In the genomic region with DNA sequence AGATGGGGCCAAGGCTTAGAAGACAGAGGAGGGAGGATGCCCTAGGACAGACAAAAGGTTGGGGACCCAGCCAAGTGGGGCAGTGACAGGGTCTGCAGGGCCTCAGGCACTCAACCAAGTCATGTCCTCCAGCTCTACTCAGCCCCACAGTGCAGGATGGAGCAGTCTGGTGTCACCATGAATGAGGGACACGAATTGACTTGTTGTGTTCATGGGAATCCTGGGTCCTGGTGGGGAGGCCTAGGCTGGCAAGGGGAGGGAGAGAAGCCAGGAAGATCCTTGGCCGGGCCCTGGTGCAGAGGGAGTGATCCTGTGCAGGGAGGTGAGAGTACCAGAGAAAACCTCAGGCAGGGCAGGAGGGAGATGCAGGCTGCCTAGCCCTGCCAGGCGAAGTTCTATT, we compare ENCODE assay signal across 30 cellular contexts. TPM values are rescaled to one million over a fixed set of nuclear protein-coding genes. Genes with fewer than 3 reads are reported as not detected.
"Had no signal": no experiment of that assay in that cellular context is flagged by ENCODE, and none has a peak within 500 bp of the region (broad histone marks: within the 10 kb centered on the region; RNA-seq: fewer than 3 reads in every experiment).

No MANE protein-coding gene starts in this region.

- H3K27ac ChIP-seq: ascending aorta, brain microvascular endothelial cell, esophagus muscularis mucosa, left ventricle myocardium inferior, pancreas, psoas muscle, SK-N-MC, suprapubic skin, transverse colon, uterus had no signal

- H3K9me3 ChIP-seq: adrenal gland, ascending aorta, esophagus muscularis mucosa, left ventricle myocardium inferior, mucosa of descending colon, pancreas, psoas muscle, suprapubic skin, transverse colon, uterus had no signal

- H3K9me3 Mint-ChIP-seq: activated CD4-positive, alpha-beta memory T cell treated with anti-CD3 and anti-CD28 coated beads for 36 hours; activated CD4-positive, alpha-beta T cell treated with anti-CD3 and anti-CD28 coated beads, Interleukin-2, amount 10 ng/mL, durations not matched to agents 24 days and 14 days; activated T-cell treated with anti-CD3 and anti-CD28 coated beads, Interleukin-2, amount 50 U/mL, for 24 hours; endodermal cell; nephron progenitor cell; T-helper 1 cell treated with Interleukin-12 subunit alpha and Interleukin-12 subunit beta and Interleukin-4 antibody, amounts not matched to agents 30 μg/mL and 1 μg/mL, for 36 hours had no signal

- H3K4me1 ChIP-seq: pancreas had no signal

- H3K36me3 ChIP-seq: adrenal gland, ascending aorta, brain microvascular endothelial cell, esophagus muscularis mucosa, left ventricle myocardium inferior, pancreas, suprapubic skin, transverse colon, uterus had no signal

- H3K4me3 Mint-ChIP-seq: activated CD4-positive, alpha-beta memory T cell treated with anti-CD3 and anti-CD28 coated beads for 36 hours; activated CD4-positive, alpha-beta T cell treated with anti-CD3 and anti-CD28 coated beads, Interleukin-2, amount 10 ng/mL, durations not matched to agents 24 days and 14 days; activated naive CD8-positive, alpha-beta T cell; activated T-cell treated with anti-CD3 and anti-CD28 coated beads, Interleukin-2, amount 50 U/mL, for 24 hours; endodermal cell; nephron progenitor cell; T-helper 1 cell treated with Interleukin-12 subunit alpha and Interleukin-12 subunit beta and Interleukin-4 antibody, amounts not matched to agents 30 μg/mL and 1 μg/mL, for 36 hours had no signal

- H3K27me3 ChIP-seq: adrenal gland, ascending aorta, brain microvascular endothelial cell, esophagus muscularis mucosa, pancreas, suprapubic skin, transverse colon, uterus had no signal

- H3K27ac Mint-ChIP-seq: activated CD4-positive, alpha-beta memory T cell treated with anti-CD3 and anti-CD28 coated beads for 36 hours; activated CD4-positive, alpha-beta T cell treated with anti-CD3 and anti-CD28 coated beads, Interleukin-2, amount 10 ng/mL, durations not matched to agents 24 days and 14 days; activated naive CD8-positive, alpha-beta T cell; activated T-cell treated with anti-CD3 and anti-CD28 coated beads, Interleukin-2, amount 50 U/mL, for 24 hours; endodermal cell; nephron progenitor cell; T-helper 1 cell treated with Interleukin-12 subunit alpha and Interleukin-12 subunit beta and Interleukin-4 antibody, amounts not matched to agents 30 μg/mL and 1 μg/mL, for 36 hours had no signal

- DNase-seq: activated CD4-positive, alpha-beta memory T cell treated with anti-CD3 and anti-CD28 coated beads for 36 hours; activated CD4-positive, alpha-beta T cell treated with anti-CD3 and anti-CD28 coated beads, Interleukin-2, amount 10 ng/mL, durations not matched to agents 24 days and 14 days; activated CD4-positive, CD25-positive, alpha-beta regulatory T cell treated with anti-CD3 and anti-CD28 coated beads, Interleukin-2, amount 50 U/mL, for 72 hours; activated CD8-positive, alpha-beta memory T cell treated with anti-CD3 and anti-CD28 coated beads, Interleukin-2, amount 50 U/mL, for 48 hours; activated naive CD4-positive, alpha-beta T cell treated with Interleukin-2 at 50 U/mL for 16 hours; activated T-cell treated with anti-CD3 and anti-CD28 coated beads, Interleukin-2, amount 50 U/mL, for 24 hours; brain microvascular endothelial cell; caudate nucleus; endodermal cell; foreskin melanocyte; left ventricle myocardium inferior; mesendoderm; mucosa of descending colon; nephron progenitor cell; nucleus accumbens; psoas muscle; stimulated activated CD4-positive, alpha-beta T cell treated with anti-CD3 and anti-CD28 coated beads, Interleukin-4, amount 100 ng/mL, for 1 hour; T-helper 9 cell; transverse colon; uterus had no signal

- ATAC-seq: psoas muscle had no signal

- H3K27me3 Mint-ChIP-seq: activated CD4-positive, alpha-beta memory T cell treated with anti-CD3 and anti-CD28 coated beads for 36 hours; activated CD4-positive, alpha-beta T cell treated with anti-CD3 and anti-CD28 coated beads, Interleukin-2, amount 10 ng/mL, durations not matched to agents 24 days and 14 days; activated naive CD8-positive, alpha-beta T cell; activated T-cell treated with anti-CD3 and anti-CD28 coated beads, Interleukin-2, amount 50 U/mL, for 24 hours had no signal

- H3K4me3 ChIP-seq: adrenal gland, ascending aorta, esophagus muscularis mucosa, left ventricle myocardium inferior, lung, mucosa of descending colon, pancreas, psoas muscle, SK-N-MC, suprapubic skin, transverse colon, uterus had no signal

- H3K36me3 Mint-ChIP-seq: activated CD4-positive, alpha-beta memory T cell treated with anti-CD3 and anti-CD28 coated beads for 36 hours; activated naive CD8-positive, alpha-beta T cell had no signal

RNA-seq across cellular contexts. Expression of a gene that starts 12.0 kb away (rescaled TPM):
- total RNA-seq: activated CD4-positive, alpha-beta memory T cell treated with anti-CD3 and anti-CD28 coated beads for 36 hours; activated CD4-positive, alpha-beta T cell treated with anti-CD3 and anti-CD28 coated beads, Interleukin-2, amount 10 ng/mL, durations not matched to agents 24 days and 14 days; activated CD8-positive, alpha-beta memory T cell treated with anti-CD3 and anti-CD28 coated beads for 36 hours had no signal

RNA-seq across cellular contexts. Expression of a gene that starts 24.0 kb away (rescaled TPM):
- total RNA-seq: activated CD4-positive, alpha-beta T cell treated with anti-CD3 and anti-CD28 coated beads, Interleukin-2, amount 10 ng/mL, durations not matched to agents 24 days and 14 days had no signal
